23 cellular contexts compared by ENCODE assay signal in genomic region chr9:108516391-108516790, GRCh38.
DNase-seq lines count a peak whose midpoint lies in the region; ATAC-seq and TF ChIP-seq lines count a peak whose summit lies in the region.
"Had no signal": no experiment of that assay in that cellular context is flagged by ENCODE, and none has a peak within 500 bp of the region (broad histone marks: within the 10 kb centered on the region; RNA-seq: fewer than 3 reads in every experiment).

No MANE protein-coding gene starts in this region.

- H3K9me3 Mint-ChIP-seq in GM23338 (no peaks in the 10 kb centered on the region; the same call in 2 of the 3 replicates), osteocyte (ENCODE audit: unreplicated experiment) (no peaks in the 10 kb centered on the region)

- 0 out of 2 replicates have a peak, but pooled peaks cover 5% of the 10 kb centered on the region for H3K4me1 ChIP-seq in BLaER1
- H3K4me1 ChIP-seq in GM23338 (ENCODE audit: insufficient read depth) = no peaks in the 10 kb centered on the region
- H3K4me1 ChIP-seq: Caco-2 had no signal

- no peak for ATAC-seq in GM23338
- no peak for ATAC-seq in GM21529 (IDR thresholded peaks at IDR 0.05; ENCODE audit: unreplicated experiment)
- ATAC-seq: A549; CD8-positive, alpha-beta T cell; GM12878 had no signal

- no peaks in the 10 kb centered on the region for H3K9me3 ChIP-seq in BLaER1
- H3K9me3 ChIP-seq: A549, Caco-2 had no signal

- H3K79me2 ChIP-seq in GM23338 (replicated peaks; ENCODE audit: insufficient read depth) = no peaks in the 10 kb centered on the region

- H3K4me3 Mint-ChIP-seq in GM23338 (no peak overlapping the region), osteocyte (ENCODE audit: unreplicated experiment) (no peak overlapping the region)
- H3K4me3 Mint-ChIP-seq: B cell; CD4-positive, alpha-beta T cell; CD8-positive, alpha-beta T cell had no signal

- no peak for DNase-seq in GM23338 (ENCODE audit: low spot score)
- peak; percentile 43 to 65 for DNase-seq in dermis microvascular lymphatic vessel endothelial cell (ENCODE audit: low read depth in 2 of 2)
- no peak for DNase-seq in osteocyte (ENCODE audit: extremely low spot score, unreplicated experiment)
- DNase-seq in hippocampal formation (lab: John Stamatoyannopoulos, UW) = no peak
- DNase-seq in foreskin melanocyte = no peak
- DNase-seq: AML-193; C1 segment of cervical spinal cord; Caco-2; CD4-positive, alpha-beta T cell; CD8-positive, alpha-beta T cell; DMS 273 treated with DMSO at 0.1 percent for 48 hours; DMS153; DMS53; DMS79; DND-41; EL; GDM1 had no signal

- H3K9me2 ChIP-seq in GM23338 (ENCODE audit: insufficient read depth) = no peaks in the 10 kb centered on the region

- H3K27ac Mint-ChIP-seq in GM23338 = no peak overlapping the region
- peak overlapping the region; percentile 43 for H3K27ac Mint-ChIP-seq in osteocyte (ENCODE audit: unreplicated experiment)
- H3K27ac Mint-ChIP-seq: B cell; CD4-positive, alpha-beta T cell; CD8-positive, alpha-beta T cell had no signal

- H3K36me3 Mint-ChIP-seq in GM23338 (ENCODE audit: low read depth) (no peaks in the 10 kb centered on the region), osteocyte (ENCODE audit: unreplicated experiment) (no peaks in the 10 kb centered on the region)
- H3K36me3 Mint-ChIP-seq: CD8-positive, alpha-beta T cell had no signal

- H3K36me3 ChIP-seq in BLaER1 (no peaks in the 10 kb centered on the region), GM23338 (ENCODE audit: insufficient read depth) (no peaks in the 10 kb centered on the region)

- peak overlapping the region; percentile 86; the same call in 1 of the 2 replicates for H2AFZ ChIP-seq in GM23338

- H3K27me3 ChIP-seq in BLaER1 = no peaks in the 10 kb centered on the region
- no peaks in the 10 kb centered on the region for H3K27me3 ChIP-seq in GM23338 (ENCODE audit: insufficient read depth)

- H4K20me1 ChIP-seq in BLaER1 (no peaks in the 10 kb centered on the region), GM23338 (replicated peaks; ENCODE audit: insufficient read depth) (no peaks in the 10 kb centered on the region)

- peak overlapping the region; percentile 23; the same call in 1 of the 2 replicates for H3K4me2 ChIP-seq in BLaER1
- no peak overlapping the region for H3K4me2 ChIP-seq in GM23338
- H3K4me2 ChIP-seq: A549 had no signal

- no peaks in the 10 kb centered on the region for H3F3A ChIP-seq in GM23338 (replicated peaks; ENCODE audit: low read depth)

- TF ChIP-seq CTCF in GM23338 (conservative IDR thresholded peaks at IDR 0.05; ENCODE audit: low read depth in 2 of 2) (no peak), osteocyte (IDR thresholded peaks at IDR 0.05) (no peak)

- H3K4me3 ChIP-seq in BLaER1 = no peak overlapping the region
- H3K4me3 ChIP-seq in GM23338 = no peak overlapping the region
- H3K4me3 ChIP-seq: A549, GM12878 had no signal

- no peak overlapping the region for H3K27ac ChIP-seq in BLaER1
- H3K27ac ChIP-seq in GM23338 (ENCODE audit: low read depth) = no peak overlapping the region
- H3K27ac ChIP-seq: 22Rv1, A549 had no signal

- no peak overlapping the region for H3K9ac ChIP-seq in BLaER1

- H3K27me3 Mint-ChIP-seq in GM23338 (ENCODE audit: insufficient read depth, low read depth, poor library complexity) (no peaks in the 10 kb centered on the region), osteocyte (ENCODE audit: unreplicated experiment) (no peaks in the 10 kb centered on the region)
- H3K27me3 Mint-ChIP-seq: CD4-positive, alpha-beta T cell had no signal

- no peaks in the 10 kb centered on the region for H3K4me1 Mint-ChIP-seq in GM23338
- peaks cover 38% of the 10 kb centered on the region for H3K4me1 Mint-ChIP-seq in osteocyte (ENCODE audit: unreplicated experiment)
- H3K4me1 Mint-ChIP-seq: B cell had no signal

TF ChIP-seq in GM23338, 12 proteins besides CTCF, POLR2A, EP300 and RAD21:
- TF ChIP-seq ETS1 (IDR thresholded peaks at IDR 0.05) (no peak), JUNB (IDR thresholded peaks at IDR 0.05; ENCODE audit: unreplicated experiment) (no peak), POLR2AphosphoS5 (IDR thresholded peaks at IDR 0.05; ENCODE audit: low read depth) (no peak), REST (IDR thresholded peaks at IDR 0.05; ENCODE audit: unreplicated experiment) (no peak), EZH2phosphoT487 (IDR thresholded peaks at IDR 0.05; ENCODE audit: unreplicated experiment) (no peak), ZNF114 (CRISPR knock-in tag; IDR thresholded peaks at IDR 0.05) (no peak), EZH2 (IDR thresholded peaks at IDR 0.05; ENCODE audit: low read depth, unreplicated experiment) (no peak), ZNF331 (CRISPR knock-in tag; IDR thresholded peaks at IDR 0.05; ENCODE audit: low read depth) (no peak), CREB1 (CRISPR knock-in tag; IDR thresholded peaks at IDR 0.05; ENCODE audit: low read depth) (no peak)

Comparison
In these comparisons a context has a peak if more than half of its experiments do, and no peak if none do; other contexts are left out.
1. DNase-seq: peak in dermis microvascular lymphatic vessel endothelial cell (2 of 2); none in GM23338 (single experiment), osteocyte (single experiment), hippocampal formation (0 of 2) and foreskin melanocyte (single experiment).